25 cellular contexts compared by ENCODE assay signal in the genomic region with DNA sequence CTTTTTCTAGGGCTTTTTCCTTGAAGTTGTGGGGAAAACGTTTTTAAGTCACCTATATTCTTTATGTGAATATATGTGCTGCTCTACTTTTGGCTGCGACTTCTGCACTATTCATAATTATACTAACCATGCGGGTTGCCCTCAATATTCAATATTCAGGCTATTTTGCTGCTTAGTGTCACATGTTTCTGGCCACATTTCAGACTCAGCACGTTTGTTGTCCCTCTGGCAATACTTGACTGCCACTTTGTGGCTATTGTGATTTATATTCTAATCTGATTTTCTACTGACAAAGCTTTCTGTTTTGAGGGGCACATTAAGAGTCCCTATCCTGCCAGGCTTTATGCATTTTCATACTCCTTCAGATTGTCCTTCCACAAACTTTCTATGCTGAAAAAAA.
"Had no signal": no experiment of that assay in that cellular context is flagged by ENCODE, and none has a peak within 500 bp of the region (broad histone marks: within the 10 kb centered on the region; RNA-seq: fewer than 3 reads in every experiment).

No MANE protein-coding gene starts in this region.

- H3K4me1 ChIP-seq: esophagus squamous epithelium, gastrocnemius medialis, heart right ventricle, left lung, lower lobe of right lung had no signal

- H3K4me3 ChIP-seq: coronary artery, dorsolateral prefrontal cortex, esophagus squamous epithelium, gastrocnemius medialis, heart right ventricle, left lung, lower lobe of right lung, mucosa of descending colon had no signal

- H3K36me3 ChIP-seq: esophagus squamous epithelium, gastrocnemius medialis, heart right ventricle, left lung, lower lobe of right lung had no signal

- ATAC-seq: effector memory CD8-positive, alpha-beta T cell; esophagus mucosa; gastrocnemius medialis; heart right ventricle; left cardiac atrium; left lung; left ventricle myocardium superior; lower lobe of right lung; mucosa of descending colon; naive thymus-derived CD8-positive, alpha-beta T cell had no signal

- DNase-seq: dermis blood vessel endothelial cell; dorsolateral prefrontal cortex; effector CD4-positive, alpha-beta T cell; effector memory CD8-positive, alpha-beta T cell; endodermal cell; erythroblast; esophagus squamous epithelium; foreskin fibroblast; foreskin melanocyte; gastrocnemius medialis; glutamatergic neuron; head of caudate nucleus; heart right ventricle; hippocampal formation; left cardiac atrium; left lung; left ventricle myocardium superior; lower lobe of right lung; mesenchymal stem cell; mucosa of descending colon; naive B cell; naive thymus-derived CD8-positive, alpha-beta T cell had no signal

- H3K27ac ChIP-seq: coronary artery, dorsolateral prefrontal cortex, epithelial cell of prostate, esophagus squamous epithelium, gastrocnemius medialis, heart right ventricle, left lung, lower lobe of right lung had no signal

- H3K9me3 ChIP-seq: esophagus squamous epithelium, gastrocnemius medialis, heart right ventricle, left lung, lower lobe of right lung, mucosa of descending colon had no signal

- H3K27me3 ChIP-seq: esophagus squamous epithelium, gastrocnemius medialis had no signal
